ENCODE assay signal across 8 cellular contexts in the genomic region with DNA sequence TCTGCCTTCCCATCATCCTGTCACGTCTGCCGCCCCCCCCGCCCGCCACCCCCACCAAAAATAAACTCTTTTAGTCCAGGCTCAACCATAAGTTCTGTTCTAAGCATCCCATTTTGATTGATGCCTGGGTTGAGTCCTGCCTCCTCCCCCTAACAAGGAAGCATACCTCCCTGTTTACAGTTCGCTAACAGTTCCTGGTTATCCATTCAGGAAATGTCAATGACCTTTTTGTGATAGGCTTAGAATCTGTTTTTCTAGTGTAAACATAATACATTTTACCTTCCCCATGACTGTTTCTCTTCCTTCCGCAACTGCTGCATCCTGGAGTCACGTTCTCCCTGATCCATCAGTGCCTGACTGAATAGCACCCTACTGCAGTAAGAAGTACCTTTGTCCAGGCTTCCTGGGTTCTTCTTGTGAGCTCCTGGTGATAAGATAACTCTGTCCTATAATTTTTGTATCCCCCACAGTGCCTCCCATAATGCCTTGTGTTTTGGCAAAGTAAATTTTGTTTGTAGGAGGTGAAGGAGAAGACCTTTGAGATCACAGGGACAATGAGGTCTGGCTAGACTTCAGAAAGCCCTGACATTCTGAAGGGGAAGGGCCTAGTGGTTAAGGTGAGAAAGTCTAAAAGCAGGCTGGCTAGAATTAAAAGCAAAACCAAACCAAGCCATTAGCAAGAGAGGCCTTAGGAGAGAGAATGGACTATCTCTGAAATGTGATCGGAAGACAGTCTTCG. TPM values are rescaled to one million over a fixed set of nuclear protein-coding genes. Genes with fewer than 3 reads are reported as not detected.
DNase-seq lines count a peak whose midpoint lies in the region; ATAC-seq, FAIRE-seq and TF ChIP-seq lines count a peak whose summit lies in the region.

No MANE protein-coding gene starts in this region.

- H3K9me3 Mint-ChIP-seq in brain (no peaks in the 10 kb centered on the region), mesothelial cell of epicardium (no peaks in the 10 kb centered on the region)

- H3K36me3 Mint-ChIP-seq in brain: peaks cover 6% of the 10 kb centered on the region
- H3K36me3 Mint-ChIP-seq in mesothelial cell of epicardium: peaks cover 4% of the 10 kb centered on the region

- H3K4me3 Mint-ChIP-seq in brain (peak overlapping the region in 4 of 5 experiments; percentile 28 to 50 (median 30)), mesothelial cell of epicardium (no peak overlapping the region)

- H3K27ac Mint-ChIP-seq in brain: peak overlapping the region; percentile 81 to 97 (median 92)
- H3K27ac Mint-ChIP-seq in mesothelial cell of epicardium: peak overlapping the region; percentile 92

- peak; percentile 5 for FAIRE-seq in GM12891 (lab: Jason Lieb, UNC)

- no peaks in the 10 kb centered on the region for H3K9me3 ChIP-seq in MG63

- no peak for TF ChIP-seq POLR2A in GM12891 (IDR thresholded peaks at IDR 0.05; ENCODE audit: low read depth, low read length)

- DNase-seq in GM12891 (ENCODE audit: insufficient read length, low spot score) (no peak), mesothelial cell of epicardium (ENCODE audit: low spot score in 2 of 2, unreplicated experiment in 2 of 2) (no peak), HCEC 1CT (no peak), NCI-H1694 treated with DMSO at 0.1 percent for 48 hours (lab: John Stamatoyannopoulos, UW) (no peak), MG63 (no peak)
- DNase-seq in activated CD4-positive, alpha-beta T cell treated with anti-CD3 and anti-CD28 coated beads, Interleukin-2, amount 50 U/mL, for 1 hour: no peak

- H3K36me3 ChIP-seq in MG63: no peaks in the 10 kb centered on the region; the same call in 1 of the 2 replicates

- TF ChIP-seq CTCF in brain (conservative IDR thresholded peaks at IDR 0.05) (no peak), mesothelial cell of epicardium (IDR thresholded peaks at IDR 0.05; ENCODE audit: unreplicated experiment) (no peak)

- no peaks in the 10 kb centered on the region for H3K27me3 Mint-ChIP-seq in brain
- H3K27me3 Mint-ChIP-seq in mesothelial cell of epicardium (ENCODE audit: low read depth): no peaks in the 10 kb centered on the region

- peaks cover 70% of the 10 kb centered on the region for H3K4me1 Mint-ChIP-seq in brain
- peaks cover 45% of the 10 kb centered on the region for H3K4me1 Mint-ChIP-seq in mesothelial cell of epicardium

- no peak overlapping the region for H3K4me3 ChIP-seq in MG63

- peak; percentile 37 for ATAC-seq in HG03432 (IDR thresholded peaks at IDR 0.05; ENCODE audit: unreplicated experiment)

- no peaks in the 10 kb centered on the region for H3K27me3 ChIP-seq in MG63

TF ChIP-seq in GM12891, 5 proteins besides CTCF, POLR2A, EP300 and RAD21:
- TF ChIP-seq SPI1 (IDR thresholded peaks at IDR 0.05; ENCODE audit: low read depth, low read length): no peak
- TF ChIP-seq TAF1 (IDR thresholded peaks at IDR 0.05; ENCODE audit: low read depth, low read length): no peak
- TF ChIP-seq PAX5 (IDR thresholded peaks at IDR 0.05; ENCODE audit: insufficient read depth, low read length, severe bottlenecking): no peak
- TF ChIP-seq POLR2AphosphoS5 (IDR thresholded peaks at IDR 0.05; ENCODE audit: low read depth, low read length): no peak
- no peak for TF ChIP-seq POU2F2 (IDR thresholded peaks at IDR 0.05; ENCODE audit: low read depth, low read length)
TF ChIP-seq in GM12891: peak in this region for 0.

RNA-seq across cellular contexts. Expression of a gene that starts 7.3 kb away (rescaled TPM):
- polyA plus RNA-seq in GM12891 (2012; ENCODE audit: low read depth, missing spikeins): 40.0 TPM
- 44.8 TPM for polyA plus RNA-seq in brain (ENCODE audit: insufficient read depth, low read depth, low replicate concordance)
- 7.7 to 9.1 TPM (median 8.3 TPM) in 3 replicates for total RNA-seq in mesothelial cell of epicardium
- 5.8 and 10.2 TPM in 2 replicates for total RNA-seq in MG63 (2014; rRNA removed; shearing (Covaris generic); ENCODE audit: low replicate concordance)

RNA-seq across cellular contexts. Expression of a gene that starts 27.4 kb away (rescaled TPM):
- polyA plus RNA-seq in GM12891 (2012; ENCODE audit: low read depth, missing spikeins): 7.0 TPM
- 0.81 TPM for polyA plus RNA-seq in brain (ENCODE audit: insufficient read depth, low read depth, low replicate concordance)
- total RNA-seq in mesothelial cell of epicardium: 7.9 to 13.5 TPM (median 10.6 TPM) in 3 replicates
- total RNA-seq in MG63 (2014; rRNA removed; shearing (Covaris generic); ENCODE audit: low replicate concordance): not detected in 2 replicates

RNA-seq across cellular contexts. Expression of a gene that starts 39.6 kb away (rescaled TPM):
- 34.5 TPM for polyA plus RNA-seq in GM12891 (2012; ENCODE audit: low read depth, missing spikeins)
- polyA plus RNA-seq in brain (ENCODE audit: insufficient read depth, low read depth, low replicate concordance): 32.4 TPM
- 117 to 128 TPM (median 127 TPM) in 3 replicates for total RNA-seq in mesothelial cell of epicardium
- 3.8 and 6.3 TPM in 2 replicates for total RNA-seq in MG63 (2014; rRNA removed; shearing (Covaris generic); ENCODE audit: low replicate concordance)

RNA-seq across cellular contexts. Expression of a gene that starts 39.8 kb away (rescaled TPM):
- 0.45 TPM for polyA plus RNA-seq in GM12891 (2012; ENCODE audit: low read depth, missing spikeins)
- polyA plus RNA-seq in brain (ENCODE audit: insufficient read depth, low read depth, low replicate concordance): 0.53 TPM
- 0.54 to 0.93 TPM (median 0.64 TPM) in 3 replicates for total RNA-seq in mesothelial cell of epicardium
- total RNA-seq in MG63 (2014; rRNA removed; shearing (Covaris generic); ENCODE audit: low replicate concordance): 1.0 and 1.2 TPM in 2 replicates

RNA-seq across cellular contexts. Expression of a gene that starts 55.9 kb away (rescaled TPM):
- polyA plus RNA-seq in GM12891 (2012; ENCODE audit: low read depth, missing spikeins): 0.99 TPM
- polyA plus RNA-seq in brain (ENCODE audit: insufficient read depth, low read depth, low replicate concordance): 24.2 TPM
- total RNA-seq in mesothelial cell of epicardium: 461 to 479 TPM (median 479 TPM) in 3 replicates
- total RNA-seq in MG63 (2014; rRNA removed; shearing (Covaris generic); ENCODE audit: low replicate concordance): 53.5 and 1,171 TPM in 2 replicates

Comparison
In these comparisons a context has a peak if more than half of its experiments do, and no peak if none do; other contexts are left out.
1. RNA of a gene that starts 39.6 kb away (total RNA-seq): 117 to 128 TPM in mesothelial cell of epicardium; 3.8 to 6.3 TPM in MG63; every median in the first group is over 10 times any median in the second.